ENCODE assay signal across 9 cellular contexts in genomic region chrX:110341189-110342035, GRCh38. TPM values are rescaled to one million over a fixed set of nuclear protein-coding genes. Genes with fewer than 3 reads are reported as not detected.
DNase-seq lines count a peak whose midpoint lies in the region; ATAC-seq, FAIRE-seq and TF ChIP-seq lines count a peak whose summit lies in the region.
"Had no signal": no experiment of that assay in that cellular context is flagged by ENCODE, and none has a peak within 500 bp of the region (broad histone marks: within the 10 kb centered on the region; RNA-seq: fewer than 3 reads in every experiment).

No MANE protein-coding gene starts in this region.

- H3K4me1 ChIP-seq in ACC112 (ENCODE audit: control insufficient read depth, insufficient read depth, low read length, unreplicated experiment) (peaks cover 10% of the 10 kb centered on the region), GM12878 (ENCODE audit: control insufficient read depth, insufficient read depth, low read length) (no peaks in the 10 kb centered on the region), ovary (ENCODE audit: insufficient read depth) (no peaks in the 10 kb centered on the region)
- H3K4me1 ChIP-seq: vagina had no signal

- RAD21 ChIA-PET in GM12878 (lab: Charles Lee; ENCODE audit: unreplicated experiment): no interaction called here

- H2AFZ ChIP-seq in ACC112 (ENCODE audit: low read length, unreplicated experiment): peak overlapping the region; percentile 93
- H2AFZ ChIP-seq in GM12878 (ENCODE audit: control insufficient read depth, low read depth, low read length): no peak overlapping the region; the same call in 1 of the 2 replicates

- no peaks in the 10 kb centered on the region for H3K27me3 ChIP-seq in ACC112 (ENCODE audit: insufficient read depth, low read length)
- no peaks in the 10 kb centered on the region for H3K27me3 ChIP-seq in GM12878 (replicated peaks in 1 of 2; ENCODE audit: control insufficient read depth in 2 of 2, insufficient read depth in 2 of 2, low read length in 1 of 2)
- H3K27me3 ChIP-seq in ovary: no peaks in the 10 kb centered on the region
- H3K27me3 ChIP-seq: vagina had no signal

- no peak overlapping the region for H3K4me2 ChIP-seq in GM12878 (ENCODE audit: control insufficient read depth, insufficient read depth)

- no peak for TF ChIP-seq RAD21 in GM12878 (IDR thresholded peaks at IDR 0.05; ENCODE audit: insufficient read depth, low read depth, low read length)

- TF ChIP-seq POLR2A in GM12878 (IDR thresholded peaks at IDR 0.05; ENCODE audit: low read depth, low read length): no peak
- TF ChIP-seq POLR2A in ovary (IDR thresholded peaks at IDR 0.05): no peak

- no peaks in the 10 kb centered on the region for H4K20me1 ChIP-seq in GM12878 (ENCODE audit: control insufficient read depth, insufficient read depth)

- peak; percentile 90 for ATAC-seq in GM19035 (IDR thresholded peaks at IDR 0.05; ENCODE audit: unreplicated experiment)
- ATAC-seq in HG03432 (IDR thresholded peaks at IDR 0.05; ENCODE audit: unreplicated experiment): peak; percentile 97
- peak; percentile 96 for ATAC-seq in GM12878

- H3K9ac ChIP-seq in GM12878 (ENCODE audit: control insufficient read depth, insufficient read depth, low read length): no peak overlapping the region

- no TSS peak for BruUV-seq in GM12878 (replicated peaks; lab: Mats Ljungman, UMichigan)

- in situ Hi-C loops in GM12878 (cut with MboI): no loop called here

- H3K36me3 ChIP-seq in ACC112 (ENCODE audit: insufficient read depth, low read length) (no peaks in the 10 kb centered on the region), GM12878 (ENCODE audit: control insufficient read depth in 2 of 2, insufficient read depth in 2 of 2, low read length in 1 of 2) (no peaks in the 10 kb centered on the region), ovary (no peaks in the 10 kb centered on the region)
- H3K36me3 ChIP-seq: vagina had no signal

- TF ChIP-seq CTCF in GM12878 (IDR thresholded peaks at IDR 0.05 in 2 of 3, conservative IDR thresholded peaks at IDR 0.05 in 1 of 3; ENCODE audit: control insufficient read depth in 2 of 3, extremely low read depth in 1 of 3, insufficient read depth in 1 of 3, low read depth in 3 of 3, low read length in 3 of 3): no peak
- no peak for TF ChIP-seq CTCF in ovary (IDR thresholded peaks at IDR 0.05)

- TF ChIP-seq EP300 in GM12878 (IDR thresholded peaks at IDR 0.05; ENCODE audit: borderline replicate concordance in 1 of 2, control insufficient read depth in 1 of 2, low read depth in 2 of 2, low read length in 2 of 2) (no peak), ovary (IDR thresholded peaks at IDR 0.05) (no peak)

- H3K9me3 ChIP-seq in GM12878 (replicated peaks; ENCODE audit: control insufficient read depth, insufficient read depth, low read length) (no peaks in the 10 kb centered on the region; the same call in 2 of the 3 replicates), ovary (no peaks in the 10 kb centered on the region)
- H3K9me3 ChIP-seq: vagina had no signal

- peak overlapping the region; percentile 99 for H3K27ac ChIP-seq in ACC112 (ENCODE audit: low read depth, low read length)
- H3K27ac ChIP-seq in GM12878 (ENCODE audit: control insufficient read depth, insufficient read depth): no peak overlapping the region
- no peak overlapping the region for H3K27ac ChIP-seq in ovary
- H3K27ac ChIP-seq: vagina had no signal

- intact Hi-C loops in GM12878 (cut with micrococcal nuclease; ENCODE audit: unreplicated experiment): no loop called here
- intact Hi-C loops in ovary (cut with DNase I): no loop called here

- CTCF ChIA-PET in GM12878 (lab: Yijun Ruan, JAX): interaction anchor here (1.7 to 2.2 kb wide), 2 partner anchors 173 to 195 kb away, joined by 5 to 6 read pairs; no protein-coding TSS in a partner anchor

- no peak for FAIRE-seq in GM12878 (lab: Jason Lieb, UNC)

- no peaks in the 10 kb centered on the region for H3K79me2 ChIP-seq in ACC112 (ENCODE audit: control insufficient read depth, insufficient read depth, low read length, unreplicated experiment)
- H3K79me2 ChIP-seq in GM12878 (ENCODE audit: control insufficient read depth, insufficient read depth, low read length): no peaks in the 10 kb centered on the region

- no peak for DNase-seq in GM12878 (ENCODE audit: low read depth, low spot score)
- DNase-seq in stimulated activated naive CD4-positive, alpha-beta T cell (lab: John Stamatoyannopoulos, UW): no peak
- DNase-seq in SHP77 (lab: John Stamatoyannopoulos, UW): no peak
- DNase-seq in ovary: no peak
- no peak for DNase-seq in dermis blood vessel endothelial cell

- WGBS in GM12878 (ENCODE audit: insufficient coverage, insufficient replicate concordance, low lambda C conversion rate, missing lambda C conversion rate): 30% methylated on average over 11 of the region's 11 CpGs
- 65 to 70% (median 67%) methylated on average over 11 of the region's 11 CpGs for WGBS in ovary, 3 donors

- H3K4me3 ChIP-seq in ACC112 (ENCODE audit: low read depth, low read length) (peak overlapping the region; percentile 64), GM12878 (no peak overlapping the region), ovary (no peak overlapping the region)
- H3K4me3 ChIP-seq: vagina had no signal

- SMC1A ChIA-PET in GM12878 (lab: Charles Lee; ENCODE audit: uncharacterized antibody, unreplicated experiment): interaction anchor here (0.5 to 1.0 kb wide), 2 partner anchors 26 to 810 kb away, joined by 3 read pairs; no protein-coding TSS in a partner anchor

- POLR2A ChIA-PET in GM12878 (lab: Charles Lee): interaction anchor here (0.6 kb wide), 1 partner anchor 454 kb away, joined by 4 read pairs; no protein-coding TSS in a partner anchor

TF ChIP-seq in GM12878, 131 proteins besides CTCF, POLR2A, EP300 and RAD21 (continues in another document):
- TF ChIP-seq NR2F1 (conservative IDR thresholded peaks at IDR 0.05): no peak
- no peak for TF ChIP-seq RELA (IDR thresholded peaks at IDR 0.05; ENCODE audit: borderline replicate concordance, partially characterized antibody)
- TF ChIP-seq MEF2B (IDR thresholded peaks at IDR 0.05; ENCODE audit: partially characterized antibody, poor library complexity, severe bottlenecking): peak; percentile 63
- TF ChIP-seq TARDBP (IDR thresholded peaks at IDR 0.05; ENCODE audit: borderline replicate concordance): no peak
- TF ChIP-seq ESRRA (IDR thresholded peaks at IDR 0.05; ENCODE audit: low read length): no peak
- TF ChIP-seq CEBPB (IDR thresholded peaks at IDR 0.05; ENCODE audit: borderline replicate concordance in 1 of 2, low read depth in 2 of 2, low read length in 2 of 2): no peak
- TF ChIP-seq JUNB (IDR thresholded peaks at IDR 0.05): peak; percentile 48
- no peak for TF ChIP-seq SREBF2 (IDR thresholded peaks at IDR 0.05; ENCODE audit: low read length)
- TF ChIP-seq NR2C2 (IDR thresholded peaks at IDR 0.05; ENCODE audit: borderline replicate concordance, control insufficient read depth, insufficient read length, low read depth): no peak
- peak; percentile 30 for TF ChIP-seq RUNX3 (IDR thresholded peaks at IDR 0.05; ENCODE audit: low read length)
- TF ChIP-seq SIN3A (IDR thresholded peaks at IDR 0.05; ENCODE audit: low read depth, low read length): no peak
- TF ChIP-seq RCOR1 (conservative IDR thresholded peaks at IDR 0.05; ENCODE audit: low read depth, low read length): no peak
- TF ChIP-seq CHD2 (IDR thresholded peaks at IDR 0.05; ENCODE audit: borderline replicate concordance, low read depth, low read length): no peak

RNA-seq across cellular contexts. Expression of gene RTL9, which starts 17.2 kb away (rescaled TPM):
- 0.15 TPM in 1 of 2 replicates, not detected in the other for total RNA-seq in GM12878 (2013; cell fraction: nucleolus; rRNA removed)
- 0.11 and 0.23 TPM in 2 replicates for total RNA-seq in GM12878 (2014; rRNA removed)
- total RNA-seq in GM12878 (2014; rRNA removed; fragmentation: Illumina TruSeq; extraction: Trizol): 0.09 and 0.23 TPM in 2 replicates
- total RNA-seq in GM12878 (2021): 0.19 and 0.21 TPM in 2 replicates
- polyA plus RNA-seq in GM12878 (2011; ENCODE audit: low read depth): 0.38 TPM
- polyA plus RNA-seq in GM12878 (2011; rRNA removed): 0.05 TPM in 1 of 2 replicates, not detected in the other
- polyA plus RNA-seq in GM12878 (2011; cell fraction: cytosol; rRNA removed): 0.08 and 0.09 TPM in 2 replicates
- polyA plus RNA-seq in GM12878 (2011; cell fraction: nucleus; rRNA removed): 0.06 and 0.12 TPM in 2 replicates
- polyA plus RNA-seq in GM12878 (2012): 0.27 and 0.44 TPM in 2 replicates
- 0.25 and 0.26 TPM in 2 replicates for polyA plus RNA-seq in GM12878 (2014; fragmentation: Illumina TruSeq; extraction: Trizol)
- polyA plus RNA-seq in GM12878 (2014; fragmentation: Nextera tagmentation; extraction: Ambion mirVana): under 1 TPM; 0.05 to 0.07 TPM
- polyA plus RNA-seq in GM12878 (2014; rRNA removed): 0.05 and 0.13 TPM in 2 replicates
- 1 to 10 TPM in 1 of 2 experiments, under 1 TPM in 1; 0.24 to 1.2 TPM for polyA plus RNA-seq in GM12878 (2016; fragmentation: Nextera tagmentation; extraction: Ambion mirVana)
- 0.05 and 0.07 TPM in 2 replicates for polyA minus RNA-seq in GM12878 (2011; rRNA and poly(A)+ RNA removed)
- polyA minus RNA-seq in GM12878 (2011; cell fraction: cytosol; rRNA and poly(A)+ RNA removed): not detected in 2 replicates
- polyA minus RNA-seq in GM12878 (2011; cell fraction: nucleus; rRNA and poly(A)+ RNA removed): not detected in 2 replicates
- 1 to 10 TPM in 4 of 7 donors, under 1 TPM in 3; 0.38 to 3.6 (median 1.5) TPM for total RNA-seq in ovary
- 1 to 10 TPM in 1 of 2 donors, under 1 TPM in 1; 0.69 to 5.9 TPM for polyA plus RNA-seq in ovary
- total RNA-seq in dermis blood vessel endothelial cell: not detected in 2 replicates
- total RNA-seq: vagina had no signal

RNA-seq across cellular contexts. Expression of gene AMMECR1, which starts 23.5 kb away (rescaled TPM):
- 17.3 and 18.3 TPM in 2 replicates for total RNA-seq in GM12878 (2013; cell fraction: nucleolus; rRNA removed)
- total RNA-seq in GM12878 (2014; rRNA removed) (11.1 and 13.0 TPM in 2 replicates), GM12878 (2014; rRNA removed; fragmentation: Illumina TruSeq; extraction: Trizol) (10.1 and 10.3 TPM in 2 replicates), GM12878 (2021) (10.1 and 11.3 TPM in 2 replicates), ovary (10 to 100 TPM in 4 of 7 donors, 1 to 10 TPM in 3; 6.0 to 19.2 (median 13.2) TPM), dermis blood vessel endothelial cell (6.0 and 9.1 TPM in 2 replicates)
- polyA plus RNA-seq in GM12878 (2011; ENCODE audit: low read depth): 5.2 TPM
- polyA plus RNA-seq in GM12878 (2011; rRNA removed) (7.5 and 10.0 TPM in 2 replicates), GM12878 (2014; fragmentation: Illumina TruSeq; extraction: Trizol) (11.7 and 15.2 TPM in 2 replicates), GM12878 (2014; fragmentation: Nextera tagmentation; extraction: Ambion mirVana) (1 to 10 TPM; 4.9 to 6.4 TPM), GM12878 (2014; rRNA removed) (5.4 and 5.5 TPM in 2 replicates), GM12878 (2016; fragmentation: Nextera tagmentation; extraction: Ambion mirVana) (10 to 100 TPM; 20.8 to 25.6 TPM), ovary (10 to 100 TPM in 1 of 2 donors, 1 to 10 TPM in 1; 3.9 to 12.3 TPM)
- 3.4 and 3.6 TPM in 2 replicates for polyA plus RNA-seq in GM12878 (2011; cell fraction: cytosol; rRNA removed)
- 8.2 and 8.4 TPM in 2 replicates for polyA plus RNA-seq in GM12878 (2011; cell fraction: nucleus; rRNA removed)
- polyA plus RNA-seq in GM12878 (2012): 7.7 and 8.3 TPM in 2 replicates
- 4.9 and 7.8 TPM in 2 replicates for polyA minus RNA-seq in GM12878 (2011; rRNA and poly(A)+ RNA removed)
- 1.1 and 1.7 TPM in 2 replicates for polyA minus RNA-seq in GM12878 (2011; cell fraction: cytosol; rRNA and poly(A)+ RNA removed)
- 12.1 and 16.3 TPM in 2 replicates for polyA minus RNA-seq in GM12878 (2011; cell fraction: nucleus; rRNA and poly(A)+ RNA removed)
